In genomic region chrX:2812161-2812907, GRCh38 we compare ENCODE assay signal across 7 cellular contexts. TPM values are rescaled to one million over a fixed set of nuclear protein-coding genes. Genes with fewer than 3 reads are reported as not detected.
DNase-seq lines count a peak whose midpoint lies in the region; ATAC-seq and TF ChIP-seq lines count a peak whose summit lies in the region.
"Not testable (repeated sequence)": the region's sequence is repeated elsewhere in the genome, so short reads cannot be mapped to it uniquely, and the experiment has no call there.

No MANE protein-coding gene starts in this region.

- H3K9ac ChIP-seq in smooth muscle cell (ENCODE audit: low read depth), result peak overlapping the region; percentile 72

- POLR2A ChIA-PET in PC-9 (lab: Charles Lee; ENCODE audit: unreplicated experiment), result not testable (repeated sequence)

- 9% methylated on average over 16 of the region's 16 CpGs for WGBS in smooth muscle cell (ENCODE audit: low lambda C conversion rate)

- H3K9me3 ChIP-seq in PC-9 (ENCODE audit: insufficient read depth, low read depth); smooth muscle cell (replicated peaks; ENCODE audit: low read depth): not testable (repeated sequence)

- H3K4me3 ChIP-seq in PC-9, result peak overlapping the region; percentile 11; the same call in 1 of the 2 replicates
- H3K4me3 ChIP-seq in dorsolateral prefrontal cortex, result peak overlapping the region in 3 of 59 donors; percentile 8 to 31 (median 19)
- not testable (repeated sequence) for H3K4me3 ChIP-seq in smooth muscle cell

- peak; percentile 57 for ATAC-seq in HG03520 (IDR thresholded peaks at IDR 0.05; ENCODE audit: unreplicated experiment)

- not testable (repeated sequence) for H3F3A ChIP-seq in PC-9 (ENCODE audit: insufficient read depth, low read depth); smooth muscle cell (ENCODE audit: low read depth)

- H3K4me2 ChIP-seq in PC-9 (peak overlapping the region; percentile 47), smooth muscle cell (peak overlapping the region; percentile 69)

- DNase-seq in GM13976 (ENCODE audit: low spot score); smooth muscle cell (lab: John Stamatoyannopoulos, UW; ENCODE audit: unreplicated experiment): not testable (repeated sequence)
- peak; percentile 49 to 58 for DNase-seq in PC-9
- peak; percentile 55 for DNase-seq in activated CD8-positive, alpha-beta memory T cell treated with anti-CD3 and anti-CD28 coated beads, Interleukin-2, amount 50 U/mL, for 4 hours
- peak in 3 of 10 donors; percentile 8 to 16 (median 15) for DNase-seq in dorsolateral prefrontal cortex
- peak; percentile 37 for DNase-seq in kidney tubule cell (ENCODE audit: low spot score)

- H3K27me3 ChIP-seq in PC-9 (ENCODE audit: insufficient read depth, low read depth); smooth muscle cell (ENCODE audit: low read depth): not testable (repeated sequence)
- peaks cover 0 to 15% (median 0%) of the 10 kb centered on the region in 45 donors for H3K27me3 ChIP-seq in dorsolateral prefrontal cortex

- TF ChIP-seq CTCF in GM13976 (IDR thresholded peaks at IDR 0.05; ENCODE audit: borderline replicate concordance, control extremely low read depth, extremely low read depth, insufficient read depth, missing control alignments) (peak; percentile 63), PC-9 (conservative IDR thresholded peaks at IDR 0.05) (peak; percentile 82), dorsolateral prefrontal cortex (IDR thresholded peaks at IDR 0.05 in 54 of 56, conservative IDR thresholded peaks at IDR 0.05 in 2 of 56; ENCODE audit: low read depth in 1 of 56, partially characterized antibody in 56 of 56) (peak in 54 of 56 donors; percentile 30 to 71 (median 54)), smooth muscle cell (IDR thresholded peaks at IDR 0.05; ENCODE audit: borderline replicate concordance, insufficient read depth, poor library complexity, severe bottlenecking) (peak; percentile 65)

- not testable (repeated sequence) for H3K27ac ChIP-seq in PC-9, dorsolateral prefrontal cortex
- H3K27ac ChIP-seq in smooth muscle cell (ENCODE audit: low read depth), result peak overlapping the region; percentile 91

- H3K9me2 ChIP-seq in PC-9 (ENCODE audit: insufficient read depth), result not testable (repeated sequence)

- not testable (repeated sequence) for H3K36me3 ChIP-seq in PC-9 (ENCODE audit: low read depth); smooth muscle cell (ENCODE audit: low read depth)

- in situ Hi-C loops in GM13976 (cut with MboI; ENCODE audit: low sequenced_read_pairs, unreplicated experiment), result loop anchor here (25.0 kb wide), 1 partner anchor 1150 kb away; no protein-coding TSS in a partner anchor

- intact Hi-C loops in PC-9 (cut with micrococcal nuclease; ENCODE audit: unreplicated experiment), result loop anchor here (10.0 kb wide), 1 partner anchor 1158 kb away; no protein-coding TSS in a partner anchor
- intact Hi-C loops in dorsolateral prefrontal cortex (cut with DNase I), result loop anchor here in 1 of 2 donors (10.0 kb wide), 1 partner anchor 168 kb away; no protein-coding TSS in a partner anchor

- not testable (repeated sequence) for H3K4me1 ChIP-seq in PC-9 (replicated peaks; ENCODE audit: insufficient read depth); smooth muscle cell (ENCODE audit: low read depth)

- H2AFZ ChIP-seq in PC-9 (peak overlapping the region; percentile 64), smooth muscle cell (ENCODE audit: low read depth) (peak overlapping the region; percentile 67)

- not testable (repeated sequence) for H4K20me1 ChIP-seq in PC-9 (ENCODE audit: insufficient read depth); smooth muscle cell (ENCODE audit: low read depth)

- H3K79me2 ChIP-seq in PC-9 (ENCODE audit: low read depth); smooth muscle cell (ENCODE audit: low read depth): not testable (repeated sequence)

- BruUV-seq in PC-9 (replicated peaks; lab: Mats Ljungman, UMichigan), result not testable (repeated sequence)

- CTCF ChIA-PET in PC-9 (lab: Charles Lee), result interaction anchor here (0.6 kb wide), 1 partner anchor 172 kb away, joined by 3 read pairs; no protein-coding TSS in a partner anchor

RNA-seq across cellular contexts. Expression of gene GYG2, which starts 16.4 kb away (rescaled TPM):
- total RNA-seq in PC-9 (2021) (1.7 and 2.0 TPM in 2 replicates), dorsolateral prefrontal cortex (10 to 100 TPM in 107 of 120 experiments, 1 to 10 TPM in 13; 6.0 to 38.1 (median 14.5) TPM), smooth muscle cell (23.1 and 25.3 TPM in 2 replicates)
- polyA plus RNA-seq in smooth muscle cell, result 35.0 and 44.1 TPM in 2 replicates
